ENCODE assay signal across 8 cellular contexts in genomic region chr17:82400830-82401229, GRCh38. TPM values are rescaled to one million over a fixed set of nuclear protein-coding genes. Genes with fewer than 3 reads are reported as not detected.
DNase-seq lines count a peak whose midpoint lies in the region; TF ChIP-seq lines count a peak whose summit lies in the region.

No MANE protein-coding gene starts in this region.

- H3K9me3 ChIP-seq in PC-9 (ENCODE audit: insufficient read depth, low read depth) = no peaks in the 10 kb centered on the region

- DNase-seq in GM20000 (ENCODE audit: low spot score) = peak; percentile 92
- peak in 3 of 5 experiments; percentile 32 to 73 (median 38) for DNase-seq in T-helper 2 cell
- peak; percentile 39 for DNase-seq in central memory CD4-positive, alpha-beta T cell
- peak; percentile 38 to 48 for DNase-seq in stimulated activated CD4-positive, alpha-beta T cell treated with anti-CD3 and anti-CD28 coated beads, Interleukin-4, amount 100 ng/mL, for 48 hours (ENCODE audit: low read depth in 2 of 2)
- no peak for DNase-seq in iPS-NIHi7 (ENCODE audit: extremely low spot score)
- DNase-seq in PC-9 = no peak
- no peak for DNase-seq in LoVo (ENCODE audit: low spot score)
- DNase-seq in HPDE6-E6E7 (ENCODE audit: extremely low spot score) = no peak

- H3K27ac ChIP-seq in PC-9 = no peak overlapping the region

- no peaks in the 10 kb centered on the region for H3K4me1 ChIP-seq in PC-9 (replicated peaks; ENCODE audit: insufficient read depth)

- no peak overlapping the region for H3K4me3 ChIP-seq in PC-9

- no peak overlapping the region for H2AFZ ChIP-seq in PC-9

- no peaks in the 10 kb centered on the region for H3K36me3 ChIP-seq in PC-9 (ENCODE audit: low read depth)

- no peaks in the 10 kb centered on the region for H3K79me2 ChIP-seq in PC-9 (ENCODE audit: low read depth)

- no peaks in the 10 kb centered on the region for H3F3A ChIP-seq in PC-9 (ENCODE audit: insufficient read depth, low read depth)

- H3K4me2 ChIP-seq in PC-9 = no peak overlapping the region

- no peaks in the 10 kb centered on the region for H3K27me3 ChIP-seq in PC-9 (ENCODE audit: insufficient read depth, low read depth)

- no peaks in the 10 kb centered on the region for H3K9me2 ChIP-seq in PC-9 (ENCODE audit: insufficient read depth)

- intact Hi-C loops in PC-9 (cut with micrococcal nuclease; ENCODE audit: unreplicated experiment) = no loop called here

- H4K20me1 ChIP-seq in PC-9 (ENCODE audit: insufficient read depth) = no peaks in the 10 kb centered on the region; the same call in 1 of the 2 replicates

- CTCF ChIA-PET in PC-9 (lab: Charles Lee) = no interaction called here

- TF ChIP-seq CTCF in GM20000 (IDR thresholded peaks at IDR 0.05; ENCODE audit: extremely low read depth, missing control alignments) = no peak
- TF ChIP-seq CTCF in PC-9 (conservative IDR thresholded peaks at IDR 0.05) = no peak

- no TSS peak for BruUV-seq in PC-9 (replicated peaks; lab: Mats Ljungman, UMichigan)

- POLR2A ChIA-PET in PC-9 (lab: Charles Lee; ENCODE audit: unreplicated experiment) = no interaction called here

RNA-seq across cellular contexts. Expression of gene HEXD, which starts 17.3 kb away (rescaled TPM):
- 30.0 and 35.9 TPM in 2 replicates for total RNA-seq in PC-9 (2021)

RNA-seq across cellular contexts. Expression of gene OGFOD3, which starts 17.6 kb away (rescaled TPM):
- 26.6 and 32.9 TPM in 2 replicates for total RNA-seq in PC-9 (2021)

RNA-seq across cellular contexts. Expression of gene UTS2R, which starts 29.3 kb away (rescaled TPM):
- total RNA-seq in PC-9 (2021) = not detected in 2 replicates

RNA-seq across cellular contexts. Expression of gene TEX19, which starts 41.8 kb away (rescaled TPM):
- 0.24 and 0.28 TPM in 2 replicates for total RNA-seq in PC-9 (2021)

RNA-seq across cellular contexts. Expression of gene CYBC1, which starts 49.7 kb away (rescaled TPM):
- total RNA-seq in PC-9 (2021) = 77.9 and 78.4 TPM in 2 replicates

Comparison
In these comparisons a context has a peak if more than half of its experiments do, and no peak if none do; other contexts are left out.
1. DNase-seq: peak in GM20000 (single experiment), T-helper 2 cell (3 of 5), central memory CD4-positive, alpha-beta T cell (single experiment) and stimulated activated CD4-positive, alpha-beta T cell treated with anti-CD3 and anti-CD28 coated beads, Interleukin-4, amount 100 ng/mL, for 48 hours (2 of 2); none in iPS-NIHi7 (single experiment), PC-9 (0 of 2), LoVo (single experiment) and HPDE6-E6E7 (single experiment).